In the genomic region with DNA sequence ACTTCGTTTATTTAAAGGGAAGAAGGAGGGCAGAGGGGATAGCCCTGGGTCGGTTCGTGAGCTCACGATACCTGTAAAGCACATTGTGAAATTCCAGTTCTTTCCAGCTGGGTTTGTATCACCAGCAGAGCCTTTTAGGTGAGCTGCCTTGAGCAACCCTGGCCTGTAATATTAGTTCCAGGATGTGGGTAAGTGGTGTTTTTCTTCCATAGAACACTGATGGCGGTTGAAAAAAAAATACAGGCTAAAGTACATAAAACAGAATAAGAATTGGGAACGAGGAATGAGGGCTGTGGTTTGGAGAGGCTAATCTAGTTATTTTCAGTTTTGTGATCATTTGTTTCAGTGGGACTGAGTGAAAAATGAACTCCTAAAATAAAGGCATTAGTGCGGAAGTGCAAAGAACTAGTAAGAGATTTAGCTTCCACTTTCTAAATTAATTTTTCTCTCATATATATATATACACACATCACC, we compare ENCODE assay signal across 10 cellular contexts. TPM values are rescaled to one million over a fixed set of nuclear protein-coding genes. Genes with fewer than 3 reads are reported as not detected.
A peak's percentile ranks its signal among the peaks of the same experiment; 100 is the strongest.
DNase-seq lines count a peak whose midpoint lies in the region; ATAC-seq, FAIRE-seq and TF ChIP-seq lines count a peak whose summit lies in the region.
"Had no signal": no experiment of that assay in that cellular context is flagged by ENCODE, and none has a peak within 500 bp of the region (broad histone marks: within the 10 kb centered on the region; RNA-seq: fewer than 3 reads in every experiment).

No MANE protein-coding gene starts in this region.

- H3K4me3 ChIP-seq in astrocyte (ENCODE audit: insufficient read depth, low read depth, low read length) (no peak overlapping the region), right lobe of liver (peak overlapping the region in 1 of 3 donors; percentile 3)

- POLR2A ChIA-PET in CD4-positive, alpha-beta T cell (lab: Charles Lee): interaction anchor here (0.6 to 1.3 kb wide), 7 partner anchors 9 to 606 kb away, joined by 3 to 4 read pairs (median 3); a partner anchor contains a TSS

- DNase-seq in CD4-positive, alpha-beta T cell: no peak
- DNase-seq in H4 (ENCODE audit: low spot score) (peak; percentile 20), astrocyte (ENCODE audit: low read depth) (peak; percentile 66), right lobe of liver (no peak), C1 segment of cervical spinal cord (lab: John Stamatoyannopoulos, UW) (no peak), activated gamma-delta T cell (lab: John Stamatoyannopoulos, UW) (no peak)
- DNase-seq: foreskin fibroblast; NCI-H2227 treated with DMSO at 0.1 percent for 48 hours; stimulated activated CD4-positive, alpha-beta T cell treated with anti-CD3 and anti-CD28 coated beads, Interleukin-4, amount 100 ng/mL, for 24 hours had no signal

- intact Hi-C loops in CD4-positive, alpha-beta T cell (cut with DNase I, micrococcal nuclease): no loop called here
- intact Hi-C loops in right lobe of liver (cut with DNase I): no loop called here

- H3K9me3 ChIP-seq in CD4-positive, alpha-beta T cell (ENCODE audit: control insufficient read depth, low read length): no peaks in the 10 kb centered on the region
- H3K9me3 ChIP-seq in astrocyte (ENCODE audit: insufficient read depth, low read depth, low read length): no peaks in the 10 kb centered on the region
- H3K9me3 ChIP-seq in right lobe of liver: no peaks in the 10 kb centered on the region

- CTCF ChIA-PET in CD4-positive, alpha-beta T cell (lab: Charles Lee): interaction anchor here (0.7 to 0.9 kb wide), 2 partner anchors 19 to 26 kb away, joined by 3 read pairs; no protein-coding TSS in a partner anchor

- peaks cover 15% of the 10 kb centered on the region for H3K36me3 Mint-ChIP-seq in CD4-positive, alpha-beta T cell (ENCODE audit: low read depth)
- H3K36me3 Mint-ChIP-seq in astrocyte (ENCODE audit: low read depth, unreplicated experiment): peaks cover 2% of the 10 kb centered on the region

- H3K27me3 ChIP-seq in CD4-positive, alpha-beta T cell (ENCODE audit: control insufficient read depth, insufficient read depth, low read length): no peaks in the 10 kb centered on the region
- no peaks in the 10 kb centered on the region for H3K27me3 ChIP-seq in astrocyte (ENCODE audit: insufficient read depth, low read length)
- H3K27me3 ChIP-seq in right lobe of liver: no peaks in the 10 kb centered on the region

- no peak for TF ChIP-seq POLR2A in right lobe of liver (IDR thresholded peaks at IDR 0.05)

- H3K79me2 ChIP-seq in astrocyte (ENCODE audit: insufficient read depth, low read length): peaks cover 94% of the 10 kb centered on the region

- no peak overlapping the region for H2AFZ ChIP-seq in astrocyte (ENCODE audit: low read depth, low read length)

- 33% methylated on average over 7 of the region's 7 CpGs for WGBS in right lobe of liver (ENCODE audit: insufficient coverage, low coverage, low lambda C conversion rate, missing lambda C conversion rate)

- peak overlapping the region; percentile 48 for H3K27ac Mint-ChIP-seq in CD4-positive, alpha-beta T cell
- no peak overlapping the region for H3K27ac Mint-ChIP-seq in astrocyte (ENCODE audit: unreplicated experiment)

- FAIRE-seq in astrocyte (lab: Jason Lieb, UNC): no peak

- peaks cover 11% of the 10 kb centered on the region for H3K4me1 ChIP-seq in astrocyte (ENCODE audit: insufficient read depth, low read length)
- H3K4me1 ChIP-seq in right lobe of liver: peaks cover 0 to 80% (median 26%) of the 10 kb centered on the region in 4 donors

- peak overlapping the region; percentile 3 for H3K9ac ChIP-seq in astrocyte (ENCODE audit: low read length)

- no peak overlapping the region for H3K27ac ChIP-seq in CD4-positive, alpha-beta T cell (ENCODE audit: low read depth, low read length)
- H3K27ac ChIP-seq in astrocyte (ENCODE audit: low read depth, low read length) (no peak overlapping the region), right lobe of liver (peak overlapping the region; percentile 4 to 53 (median 52))

- no peak for TF ChIP-seq CTCF in CD4-positive, alpha-beta T cell (IDR thresholded peaks at IDR 0.05)
- TF ChIP-seq CTCF in astrocyte (IDR thresholded peaks at IDR 0.05; ENCODE audit: insufficient read depth, low read depth, low read length) (no peak), right lobe of liver (IDR thresholded peaks at IDR 0.05) (no peak)

- ATAC-seq in CD4-positive, alpha-beta T cell (ENCODE audit: poor library complexity): no peak
- ATAC-seq in right lobe of liver (peak; percentile 63 to 74 (median 68)), HG02642 (IDR thresholded peaks at IDR 0.05; ENCODE audit: poor library complexity, unreplicated experiment) (no peak)

- peaks cover 87% of the 10 kb centered on the region for H3K4me1 Mint-ChIP-seq in CD4-positive, alpha-beta T cell (ENCODE audit: low read depth)
- peaks cover 17% of the 10 kb centered on the region for H3K4me1 Mint-ChIP-seq in astrocyte (ENCODE audit: low read depth, unreplicated experiment)

- H3K36me3 ChIP-seq in astrocyte (ENCODE audit: insufficient read depth, low read length): no peaks in the 10 kb centered on the region
- H3K36me3 ChIP-seq in right lobe of liver: no peaks in the 10 kb centered on the region

- H3K4me3 Mint-ChIP-seq in CD4-positive, alpha-beta T cell: peak overlapping the region; percentile 47
- H3K4me3 Mint-ChIP-seq in astrocyte (ENCODE audit: unreplicated experiment): no peak overlapping the region

- no peaks in the 10 kb centered on the region for H3K27me3 Mint-ChIP-seq in CD4-positive, alpha-beta T cell
- no peaks in the 10 kb centered on the region for H3K27me3 Mint-ChIP-seq in astrocyte (ENCODE audit: low read depth, unreplicated experiment)

- H3K9me3 Mint-ChIP-seq in CD4-positive, alpha-beta T cell: no peaks in the 10 kb centered on the region
- H3K9me3 Mint-ChIP-seq in astrocyte (ENCODE audit: unreplicated experiment): no peaks in the 10 kb centered on the region

- H3K4me2 ChIP-seq in astrocyte (ENCODE audit: low read length): peak overlapping the region; percentile 65

- H4K20me1 ChIP-seq in astrocyte (ENCODE audit: insufficient read depth, low read length): peaks cover 93% of the 10 kb centered on the region

RNA-seq across cellular contexts. Expression of a gene that starts 20.6 kb away (rescaled TPM):
- total RNA-seq in CD4-positive, alpha-beta T cell: 10 to 100 TPM in 1 of 2 experiments, 1 to 10 TPM in 1; 9.3 to 11.5 TPM
- 9.7 and 9.8 TPM in 2 replicates for total RNA-seq in H4 (2014; rRNA removed; shearing (Covaris generic))
- total RNA-seq in astrocyte: 8.7 and 8.9 TPM in 2 replicates
- 10 to 100 TPM; 22.5 to 36.6 (median 28.2) TPM for total RNA-seq in right lobe of liver

Comparison
In these comparisons a context has a peak if more than half of its experiments do, and no peak if none do; other contexts are left out.
1. ATAC-seq: peak in right lobe of liver (4 of 4); none in CD4-positive, alpha-beta T cell (single experiment) and HG02642 (single experiment).
2. DNase-seq: peak in H4 (single experiment) and astrocyte (single experiment); none in CD4-positive, alpha-beta T cell (0 of 10), right lobe of liver (0 of 3), C1 segment of cervical spinal cord (0 of 14) and activated gamma-delta T cell (single experiment).
3. H3K27ac ChIP-seq: peak in right lobe of liver (3 of 3); none in CD4-positive, alpha-beta T cell (single experiment) and astrocyte (single experiment).